In the genomic region with DNA sequence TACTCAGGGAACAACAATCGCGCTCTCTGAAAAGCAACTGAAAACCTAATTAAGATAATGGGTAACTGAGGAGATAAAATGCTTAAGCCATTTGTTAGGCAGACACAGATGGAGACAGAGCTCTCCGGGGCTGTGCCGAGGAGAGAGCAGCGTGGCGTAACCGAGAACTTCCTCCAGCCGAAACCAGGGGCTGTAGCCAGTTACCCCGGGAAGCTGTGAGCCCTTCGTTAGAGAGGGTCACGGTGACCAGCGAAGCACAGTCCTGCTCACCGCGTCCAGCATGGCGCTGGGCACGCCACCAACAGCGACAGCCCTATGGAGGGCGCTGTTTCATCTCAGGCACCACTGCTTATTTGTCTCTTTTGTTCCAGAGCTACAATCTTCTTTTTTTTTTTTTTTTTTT, we compare ENCODE assay signal across 11 cellular contexts. TPM values are rescaled to one million over a fixed set of nuclear protein-coding genes. Genes with fewer than 3 reads are reported as not detected.
DNase-seq lines count a peak whose midpoint lies in the region; TF ChIP-seq lines count a peak whose summit lies in the region.
"Had no signal": no experiment of that assay in that cellular context is flagged by ENCODE, and none has a peak within 500 bp of the region (broad histone marks: within the 10 kb centered on the region; RNA-seq: fewer than 3 reads in every experiment).

No MANE protein-coding gene starts in this region.

- peaks cover 22% of the 10 kb centered on the region for H3K27me3 Mint-ChIP-seq in HFFc6 (ENCODE audit: insufficient read depth)
- no peaks in the 10 kb centered on the region for H3K27me3 Mint-ChIP-seq in brain
- peaks cover 3 to 9% (median 5%) of the 10 kb centered on the region in 3 donors for H3K27me3 Mint-ChIP-seq in immature natural killer cell (ENCODE audit: low read depth in 3 of 3)
- peaks cover 17% of the 10 kb centered on the region for H3K27me3 Mint-ChIP-seq in T-helper 2 cell treated with Interferon-gamma antibody and Interleukin-4, amounts not matched to agents 5 μg/mL and 100 μg/mL, for 36 hours (ENCODE audit: low read depth)

- H3K4me3 Mint-ChIP-seq in HFFc6, result no peak overlapping the region
- peak overlapping the region in 4 of 5 experiments; percentile 47 to 81 (median 61) for H3K4me3 Mint-ChIP-seq in brain
- H3K4me3 Mint-ChIP-seq in immature natural killer cell, result no peak overlapping the region
- no peak overlapping the region for H3K4me3 Mint-ChIP-seq in T-helper 2 cell treated with Interferon-gamma antibody and Interleukin-4, amounts not matched to agents 5 μg/mL and 100 μg/mL, for 36 hours
- H3K4me3 Mint-ChIP-seq: natural killer cell treated with Interleukin-12 subunit alpha and Interleukin-12 subunit beta and Interleukin-15 and Interleukin-18, amount 100 ng/mL, for 72 hours had no signal

- no peaks in the 10 kb centered on the region for H3K36me3 Mint-ChIP-seq in HFFc6 (ENCODE audit: low read depth)
- peaks cover 13% of the 10 kb centered on the region for H3K36me3 Mint-ChIP-seq in brain
- no peaks in the 10 kb centered on the region for H3K36me3 Mint-ChIP-seq in immature natural killer cell
- H3K36me3 Mint-ChIP-seq in T-helper 2 cell treated with Interferon-gamma antibody and Interleukin-4, amounts not matched to agents 5 μg/mL and 100 μg/mL, for 36 hours (ENCODE audit: low read depth), result no peaks in the 10 kb centered on the region
- H3K36me3 Mint-ChIP-seq: natural killer cell treated with Interleukin-12 subunit alpha and Interleukin-12 subunit beta and Interleukin-15 and Interleukin-18, amount 100 ng/mL, for 72 hours had no signal

- DNase-seq in ACHN (peak; percentile 54), HFFc6 (no peak), inferior parietal cortex (ENCODE audit: extremely low spot score) (peak; percentile 53), immature natural killer cell (no peak), DMS153 treated with DMSO at 0.1 percent for 48 hours (lab: John Stamatoyannopoulos, UW; ENCODE audit: unreplicated experiment) (no peak), middle frontal gyrus (ENCODE audit: extremely low spot score, low spot score) (no peak)
- no peak for DNase-seq in T-helper 2 cell treated with Interferon-gamma antibody and Interleukin-4, amounts not matched to agents 5 μg/mL and 100 μg/mL, for 36 hours (ENCODE audit: low spot score)
- DNase-seq: activated T-cell treated with anti-CD3 and anti-CD28 coated beads, Interleukin-2, amount 50 U/mL, for 48 hours had no signal

- H3K4me1 Mint-ChIP-seq in HFFc6 (ENCODE audit: low read depth) (peaks cover 12% of the 10 kb centered on the region; the same call in 1 of the 2 replicates), brain (peaks cover 29% of the 10 kb centered on the region), immature natural killer cell (no peaks in the 10 kb centered on the region)
- H3K4me1 Mint-ChIP-seq in T-helper 2 cell treated with Interferon-gamma antibody and Interleukin-4, amounts not matched to agents 5 μg/mL and 100 μg/mL, for 36 hours (ENCODE audit: low read depth), result no peaks in the 10 kb centered on the region

- in situ Hi-C loops in ACHN (cut with HindIII; ENCODE audit: low pct_ligation_motif_present, low pct_unique_long_range_greater_than_20kb, low sequenced_read_pairs), result no loop called here

- H3K27ac Mint-ChIP-seq in HFFc6 (no peak overlapping the region), brain (peak overlapping the region; percentile 40 to 89 (median 65)), immature natural killer cell (no peak overlapping the region)
- no peak overlapping the region for H3K27ac Mint-ChIP-seq in T-helper 2 cell treated with Interferon-gamma antibody and Interleukin-4, amounts not matched to agents 5 μg/mL and 100 μg/mL, for 36 hours
- H3K27ac Mint-ChIP-seq: natural killer cell treated with Interleukin-12 subunit alpha and Interleukin-12 subunit beta and Interleukin-15 and Interleukin-18, amount 100 ng/mL, for 72 hours had no signal

- H3K9me3 Mint-ChIP-seq in HFFc6 (peaks cover 6% of the 10 kb centered on the region; the same call in 1 of the 2 replicates), brain (peaks cover 0 to 1% (median 0%) of the 10 kb centered on the region in 5 experiments), immature natural killer cell (no peaks in the 10 kb centered on the region)
- H3K9me3 Mint-ChIP-seq in T-helper 2 cell treated with Interferon-gamma antibody and Interleukin-4, amounts not matched to agents 5 μg/mL and 100 μg/mL, for 36 hours, result no peaks in the 10 kb centered on the region
- H3K9me3 Mint-ChIP-seq: natural killer cell treated with Interleukin-12 subunit alpha and Interleukin-12 subunit beta and Interleukin-15 and Interleukin-18, amount 100 ng/mL, for 72 hours had no signal

- peak; percentile 51; the same call in 1 of the 2 replicates for TF ChIP-seq CTCF in HFFc6 (IDR thresholded peaks at IDR 0.05)
- TF ChIP-seq CTCF in brain (conservative IDR thresholded peaks at IDR 0.05), result peak in 1 of 2 experiments; percentile 30

RNA-seq across cellular contexts. Expression of a gene that starts 16.1 kb away (rescaled TPM):
- not detected for total RNA-seq in HFFc6 (2021; fragmentation: NEBNext Ultra II Directional; extraction: Animal tissue kit (Norgen Biotek cat#: 25700))
- not detected for polyA plus RNA-seq in brain (ENCODE audit: insufficient read depth, low read depth, low replicate concordance)
- under 1 TPM in 1 of 3 donors, not detected in 2; 0.21 TPM for polyA plus RNA-seq in immature natural killer cell
- polyA plus RNA-seq: endothelial cell of umbilical vein had no signal

RNA-seq across cellular contexts. Expression of a gene that starts 37.8 kb away (rescaled TPM):
- under 1 TPM; 0.09 to 0.43 (median 0.24) TPM for total RNA-seq in HFFc6 (2021; fragmentation: NEBNext Ultra II Directional; extraction: Animal tissue kit (Norgen Biotek cat#: 25700))
- polyA plus RNA-seq in brain (ENCODE audit: insufficient read depth, low read depth, low replicate concordance) (15.3 TPM), immature natural killer cell (not detected)

Comparison
In these comparisons a context has a peak if more than half of its experiments do, and no peak if none do; other contexts are left out.
1. DNase-seq: peak in ACHN (single experiment) and inferior parietal cortex (single experiment); none in HFFc6 (single experiment), immature natural killer cell (0 of 3), DMS153 treated with DMSO at 0.1 percent for 48 hours (single experiment), T-helper 2 cell treated with Interferon-gamma antibody and Interleukin-4, amounts not matched to agents 5 μg/mL and 100 μg/mL, for 36 hours (single experiment) and middle frontal gyrus (single experiment).
2. H3K27ac Mint-ChIP-seq: peak in brain (5 of 5); none in HFFc6 (single experiment), immature natural killer cell (0 of 6) and T-helper 2 cell treated with Interferon-gamma antibody and Interleukin-4, amounts not matched to agents 5 μg/mL and 100 μg/mL, for 36 hours (single experiment).
3. H3K4me3 Mint-ChIP-seq: peak in brain (4 of 5); none in HFFc6 (single experiment), immature natural killer cell (0 of 5) and T-helper 2 cell treated with Interferon-gamma antibody and Interleukin-4, amounts not matched to agents 5 μg/mL and 100 μg/mL, for 36 hours (single experiment).
4. RNA of a gene that starts 37.8 kb away (polyA plus RNA-seq): 15.3 TPM in brain (single experiment); not detected in immature natural killer cell; every median in the first group is over 10 times any median in the second.